Comparison of ENCODE assay signal across 1 cellular context in genomic region chr20:1376453-1377270, GRCh38.
TF ChIP-seq lines count a peak whose summit lies in the region.

No MANE protein-coding gene starts in this region.

TF ChIP-seq in GM23338, 12 proteins besides CTCF, POLR2A, EP300 and RAD21 (continued from another document):
- TF ChIP-seq ZNF462 (CRISPR knock-in tag; IDR thresholded peaks at IDR 0.05) (no peak), POLR2AphosphoS5 (IDR thresholded peaks at IDR 0.05; ENCODE audit: low read depth) (no peak), STAT1 (IDR thresholded peaks at IDR 0.05; ENCODE audit: unreplicated experiment) (no peak), EZH2phosphoT487 (IDR thresholded peaks at IDR 0.05; ENCODE audit: unreplicated experiment) (no peak), CREB1 (CRISPR knock-in tag; IDR thresholded peaks at IDR 0.05; ENCODE audit: low read depth) (no peak), EZH2 (IDR thresholded peaks at IDR 0.05; ENCODE audit: low read depth, unreplicated experiment) (no peak), NANOG (IDR thresholded peaks at IDR 0.05; ENCODE audit: borderline replicate concordance) (no peak), REST (IDR thresholded peaks at IDR 0.05; ENCODE audit: unreplicated experiment) (no peak), ETS1 (IDR thresholded peaks at IDR 0.05) (no peak), ZNF331 (CRISPR knock-in tag; IDR thresholded peaks at IDR 0.05; ENCODE audit: low read depth) (no peak), JUNB (IDR thresholded peaks at IDR 0.05; ENCODE audit: unreplicated experiment) (no peak)
